In the genomic region with DNA sequence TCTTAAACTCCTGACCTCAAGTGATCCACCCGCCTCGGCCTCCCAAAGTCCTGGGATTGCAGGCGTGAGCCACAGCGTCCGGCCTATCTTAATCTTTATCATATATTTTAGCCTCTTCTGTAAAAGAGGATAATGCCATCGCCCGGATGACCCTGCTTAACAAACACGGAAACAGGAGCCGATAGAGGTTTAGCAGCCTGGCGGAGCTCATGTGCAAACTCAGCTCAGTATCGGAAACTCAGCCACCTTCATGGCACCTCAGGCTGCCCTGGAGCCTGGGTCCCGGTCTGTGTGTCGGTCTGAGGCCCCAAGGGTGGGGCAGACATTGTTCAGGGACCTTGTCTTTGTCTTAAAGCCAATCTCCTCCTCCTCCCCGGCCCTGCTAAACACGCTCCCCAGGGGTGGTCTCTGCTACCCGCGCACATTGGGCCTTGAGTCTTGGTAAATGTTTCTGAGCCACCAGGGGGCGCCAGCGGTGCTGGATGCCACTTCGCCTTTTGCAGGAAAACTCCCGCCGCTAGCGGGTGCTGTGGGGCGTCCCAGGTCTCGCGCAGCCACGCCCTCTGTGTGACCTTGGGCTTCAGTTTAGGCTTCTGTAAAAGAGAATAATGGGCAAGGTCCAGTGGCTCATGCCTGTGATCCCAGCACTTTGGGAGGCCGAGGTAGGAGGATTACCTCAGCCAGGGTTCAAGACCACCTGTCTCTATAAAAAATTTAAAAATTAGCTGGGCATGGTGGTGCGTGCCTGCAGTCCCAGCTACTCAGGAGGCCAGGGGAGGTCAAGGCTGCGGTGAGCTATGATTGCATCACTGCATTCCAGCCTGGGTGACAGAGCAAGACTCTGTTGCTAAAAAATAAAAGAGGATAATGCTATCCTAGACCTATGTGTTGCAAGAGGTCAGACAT, we compare ENCODE assay signal across 8 cellular contexts. TPM values are rescaled to one million over a fixed set of nuclear protein-coding genes. Genes with fewer than 3 reads are reported as not detected.
A peak's percentile ranks its signal among the peaks of the same experiment; 100 is the strongest.
DNase-seq lines count a peak whose midpoint lies in the region; ATAC-seq, FAIRE-seq and TF ChIP-seq lines count a peak whose summit lies in the region.

No MANE protein-coding gene starts in this region.

- H3K27me3 Mint-ChIP-seq in CD8-positive, alpha-beta memory T cell, result peaks cover 0 to 1% of the 10 kb centered on the region in 2 donors

- peak overlapping the region in 1 of 7 donors; percentile 11 for H3K4me3 Mint-ChIP-seq in CD8-positive, alpha-beta memory T cell

- peak; percentile 61 for ATAC-seq in GM21447 (IDR thresholded peaks at IDR 0.05; ENCODE audit: unreplicated experiment)
- peak; percentile 42 to 73 (median 58) for ATAC-seq in right lobe of liver
- ATAC-seq in HG03045 (IDR thresholded peaks at IDR 0.05; ENCODE audit: unreplicated experiment), result no peak

- H3K36me3 ChIP-seq in CD8-positive, alpha-beta memory T cell (ENCODE audit: insufficient read depth, low read length), result no peaks in the 10 kb centered on the region
- H3K36me3 ChIP-seq in right lobe of liver, result no peaks in the 10 kb centered on the region

- H3K9me3 ChIP-seq in CD8-positive, alpha-beta memory T cell (ENCODE audit: low read length), result no peaks in the 10 kb centered on the region
- no peaks in the 10 kb centered on the region for H3K9me3 ChIP-seq in right lobe of liver

- H3K4me1 ChIP-seq in CD8-positive, alpha-beta memory T cell (ENCODE audit: insufficient read depth, low read length), result peaks cover 21% of the 10 kb centered on the region
- H3K4me1 ChIP-seq in right lobe of liver, result peaks cover 0 to 39% (median 6%) of the 10 kb centered on the region in 4 donors

- no peak for TF ChIP-seq POLR2A in right lobe of liver (IDR thresholded peaks at IDR 0.05)

- H3K9me3 Mint-ChIP-seq in CD8-positive, alpha-beta memory T cell, result no peaks in the 10 kb centered on the region

- POLR2A ChIA-PET in CD8-positive, alpha-beta memory T cell (lab: Charles Lee), result interaction anchor here (0.6 to 1.8 kb wide), 7 partner anchors 25 to 81 kb away, joined by 3 to 7 read pairs (median 4); partner anchors contain the start of gene NLRC5

- intact Hi-C loops in right lobe of liver (cut with DNase I), result no loop called here

- CTCF ChIA-PET in CD8-positive, alpha-beta memory T cell (lab: Charles Lee), result interaction anchor here (0.6 to 6.2 kb wide), 56 partner anchors 11 to 453 kb away, joined by 3 to 91 read pairs (median 4); partner anchors contain the start of genes CPNE2, NLRC5 and PSME3IP1

- H3K4me3 ChIP-seq in CD8-positive, alpha-beta memory T cell (ENCODE audit: low read length), result no peak overlapping the region
- no peak overlapping the region for H3K4me3 ChIP-seq in right lobe of liver

- 59% methylated on average over 20 of the region's 30 CpGs for WGBS in right lobe of liver (ENCODE audit: insufficient coverage, low coverage, low lambda C conversion rate, missing lambda C conversion rate)

- peak overlapping the region in 4 of 8 donors; percentile 31 to 87 (median 82) for H3K27ac Mint-ChIP-seq in CD8-positive, alpha-beta memory T cell

- H3K27ac ChIP-seq in CD8-positive, alpha-beta memory T cell (ENCODE audit: low read depth, low read length), result no peak overlapping the region
- H3K27ac ChIP-seq in right lobe of liver, result peak overlapping the region in 1 of 3 donors; percentile 36

- H3K4me1 Mint-ChIP-seq in CD8-positive, alpha-beta memory T cell, result peaks cover 18 to 31% (median 21%) of the 10 kb centered on the region in 3 donors

- H3K27me3 ChIP-seq in CD8-positive, alpha-beta memory T cell (ENCODE audit: insufficient read depth, low read length, poor library complexity, severe bottlenecking), result no peaks in the 10 kb centered on the region
- H3K27me3 ChIP-seq in right lobe of liver, result no peaks in the 10 kb centered on the region

- peaks cover 0 to 2% (median 0%) of the 10 kb centered on the region in 3 donors for H3K36me3 Mint-ChIP-seq in CD8-positive, alpha-beta memory T cell

- peak; percentile 51 to 79 (median 72) for TF ChIP-seq CTCF in right lobe of liver (IDR thresholded peaks at IDR 0.05)

- peak; percentile 87 to 96 (median 95) for DNase-seq in CD8-positive, alpha-beta memory T cell
- DNase-seq in NCI-H1694 (lab: John Stamatoyannopoulos, UW), result peak; percentile 6
- DNase-seq in activated CD4-positive, alpha-beta T cell treated with anti-CD3 and anti-CD28 coated beads for 48 hours, result peak; percentile 98
- DNase-seq in right lobe of liver, result peak; percentile 81 to 87 (median 86)
- DNase-seq in stimulated activated CD4-positive, alpha-beta T cell treated with anti-CD3 and anti-CD28 coated beads, TNF-alpha, amount 100 ng/mL, for 4 hours (ENCODE audit: low read depth in 3 of 3), result peak; percentile 87 to 96 (median 94)

- FAIRE-seq in colon (lab: Jason Lieb, UNC), result peak; percentile 10

RNA-seq across cellular contexts. Expression of gene CETP, which starts 2.7 kb away (rescaled TPM):
- total RNA-seq in CD8-positive, alpha-beta memory T cell, result not detected
- polyA plus RNA-seq in CD8-positive, alpha-beta memory T cell, result not detected
- 10 to 100 TPM in 1 of 6 experiments, 1 to 10 TPM in 4, under 1 TPM in 1; 0.62 to 11.8 (median 4.7) TPM for total RNA-seq in right lobe of liver

RNA-seq across cellular contexts. Expression of gene NLRC5, which starts 24.9 kb away (rescaled TPM):
- total RNA-seq in CD8-positive, alpha-beta memory T cell, result 100 to 1,000 TPM; 173 to 178 TPM
- polyA plus RNA-seq in CD8-positive, alpha-beta memory T cell, result 165 TPM
- 10 to 100 TPM in 5 of 6 experiments, 1 to 10 TPM in 1; 4.6 to 25.2 (median 13.3) TPM for total RNA-seq in right lobe of liver

RNA-seq across cellular contexts. Expression of gene HERPUD1, which starts 32.6 kb away (rescaled TPM):
- total RNA-seq in CD8-positive, alpha-beta memory T cell, result 100 to 1,000 TPM; 162 to 176 TPM
- 107 TPM for polyA plus RNA-seq in CD8-positive, alpha-beta memory T cell
- total RNA-seq in right lobe of liver, result 100 to 1,000 TPM; 103 to 185 (median 133) TPM

Comparison
In these comparisons a context has a peak if more than half of its experiments do, and no peak if none do; other contexts are left out.
1. DNase-seq: peak in every context shown above with its lines; median percentile 98 in activated CD4-positive, alpha-beta T cell treated with anti-CD3 and anti-CD28 coated beads for 48 hours; 95 in CD8-positive, alpha-beta memory T cell; 94 in stimulated activated CD4-positive, alpha-beta T cell treated with anti-CD3 and anti-CD28 coated beads, TNF-alpha, amount 100 ng/mL, for 4 hours; 86 in right lobe of liver; 6 in NCI-H1694.
2. RNA of gene NLRC5, which starts 24.9 kb away (total RNA-seq): 173 to 178 TPM in CD8-positive, alpha-beta memory T cell; 4.6 to 25.2 TPM in right lobe of liver; every median in the first group is over 4 times any median in the second.